13 cellular contexts compared by ENCODE assay signal in the genomic region with DNA sequence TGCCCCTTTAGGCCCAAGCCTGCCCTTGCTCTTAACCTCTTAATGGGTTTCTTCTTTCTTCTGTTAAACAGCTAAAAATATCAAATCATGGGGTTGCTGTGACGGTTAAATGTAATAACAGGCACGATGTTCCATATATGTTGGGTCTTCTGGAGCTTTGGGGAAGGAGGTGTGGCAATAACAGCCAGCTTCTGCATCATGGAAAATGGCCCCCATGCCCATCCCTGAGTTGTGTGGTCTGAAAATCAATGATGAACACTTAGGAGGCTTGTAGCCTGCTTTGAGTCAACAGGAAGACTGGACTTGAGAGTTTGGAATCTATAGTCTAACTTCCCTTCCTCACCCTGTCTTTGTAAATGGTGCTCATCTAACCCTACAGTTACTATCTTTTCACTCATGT. TPM values are rescaled to one million over a fixed set of nuclear protein-coding genes. Genes with fewer than 3 reads are reported as not detected.
DNase-seq lines count a peak whose midpoint lies in the region; ATAC-seq and TF ChIP-seq lines count a peak whose summit lies in the region.
"Had no signal": no experiment of that assay in that cellular context is flagged by ENCODE, and none has a peak within 500 bp of the region (broad histone marks: within the 10 kb centered on the region; RNA-seq: fewer than 3 reads in every experiment).

No MANE protein-coding gene starts in this region.

- peak overlapping the region; percentile 63 for H3K27ac Mint-ChIP-seq in stimulated activated naive CD8-positive, alpha-beta T cell treated with anti-CD3 and anti-CD28 coated beads, Interleukin-15, Interleukin-2, amounts not matched to agents 100 ng/mL and 50 ng/mL, for 24 hours
- H3K27ac Mint-ChIP-seq in naive thymus-derived CD8-positive, alpha-beta T cell = peak overlapping the region in 5 of 10 donors; percentile 33 to 83 (median 67)

- H3K36me3 Mint-ChIP-seq in stimulated activated naive CD8-positive, alpha-beta T cell treated with anti-CD3 and anti-CD28 coated beads, Interleukin-15, Interleukin-2, amounts not matched to agents 100 ng/mL and 50 ng/mL, for 24 hours (ENCODE audit: low read depth) = peaks cover 23% of the 10 kb centered on the region
- H3K36me3 Mint-ChIP-seq in naive thymus-derived CD8-positive, alpha-beta T cell = no peaks in the 10 kb centered on the region

- H3K27me3 ChIP-seq in RWPE2 (ENCODE audit: insufficient read depth, poor library complexity, severe bottlenecking) = no peaks in the 10 kb centered on the region
- no peaks in the 10 kb centered on the region for H3K27me3 ChIP-seq in fibroblast of lung (ENCODE audit: control insufficient read depth, insufficient read depth, low read length)
- H3K27me3 ChIP-seq in upper lobe of left lung = no peaks in the 10 kb centered on the region
- H3K27me3 ChIP-seq: gastroesophageal sphincter, neutrophil had no signal

- H3K4me1 ChIP-seq in RWPE2 (ENCODE audit: insufficient read depth, poor library complexity, severe bottlenecking) (peaks cover 86% of the 10 kb centered on the region), fibroblast of lung (ENCODE audit: control insufficient read depth, extremely low read depth, insufficient read depth, low read length) (peaks cover 65% of the 10 kb centered on the region), upper lobe of left lung (peaks cover 34 to 58% (median 43%) of the 10 kb centered on the region in 4 donors)

- no peak overlapping the region for H2AFZ ChIP-seq in fibroblast of lung (ENCODE audit: low read length)

- H3K4me1 Mint-ChIP-seq in stimulated activated naive CD8-positive, alpha-beta T cell treated with anti-CD3 and anti-CD28 coated beads, Interleukin-15, Interleukin-2, amounts not matched to agents 100 ng/mL and 50 ng/mL, for 24 hours (ENCODE audit: low read depth) = peaks cover 94% of the 10 kb centered on the region
- peaks cover 11 to 98% (median 38%) of the 10 kb centered on the region in 4 donors for H3K4me1 Mint-ChIP-seq in naive thymus-derived CD8-positive, alpha-beta T cell

- H3K4me3 ChIP-seq in RWPE2 (ENCODE audit: severe bottlenecking) = no peak overlapping the region
- H3K4me3 ChIP-seq in fibroblast of lung (replicated peaks in 1 of 4; ENCODE audit: control extremely low read depth in 1 of 4, insufficient read depth in 1 of 4, low read depth in 3 of 4, low read length in 4 of 4) = no peak overlapping the region
- no peak overlapping the region for H3K4me3 ChIP-seq in upper lobe of left lung
- no peak overlapping the region for H3K4me3 ChIP-seq in foreskin fibroblast (ENCODE audit: low read depth in 1 of 2, low read length in 2 of 2)
- H3K4me3 ChIP-seq: gastroesophageal sphincter had no signal

- peak overlapping the region; percentile 10 for H3K4me3 Mint-ChIP-seq in stimulated activated naive CD8-positive, alpha-beta T cell treated with anti-CD3 and anti-CD28 coated beads, Interleukin-15, Interleukin-2, amounts not matched to agents 100 ng/mL and 50 ng/mL, for 24 hours
- peak overlapping the region in 2 of 10 donors; percentile 21 to 41 for H3K4me3 Mint-ChIP-seq in naive thymus-derived CD8-positive, alpha-beta T cell

- WGBS in upper lobe of left lung, 2 donors = 69 to 76% methylated on average over 2 of the region's 2 CpGs

- peak overlapping the region; percentile 49 for H3K27ac ChIP-seq in RWPE2 (ENCODE audit: poor library complexity, severe bottlenecking)
- peak overlapping the region; percentile 75 for H3K27ac ChIP-seq in fibroblast of lung (ENCODE audit: insufficient read depth, low read length)
- peak overlapping the region in 2 of 4 donors; percentile 17 to 27 for H3K27ac ChIP-seq in upper lobe of left lung
- H3K27ac ChIP-seq: VCaP had no signal

- no peak overlapping the region for H3K4me2 ChIP-seq in fibroblast of lung (ENCODE audit: extremely low read depth, insufficient read depth, low read length)

- H3K79me2 ChIP-seq in fibroblast of lung (ENCODE audit: control insufficient read depth, insufficient read depth, low read length) = peaks cover 99% of the 10 kb centered on the region

- no peak for TF ChIP-seq EP300 in upper lobe of left lung (IDR thresholded peaks at IDR 0.05)

- H3K9me3 ChIP-seq in RWPE2 (ENCODE audit: severe bottlenecking) (no peaks in the 10 kb centered on the region), fibroblast of lung (ENCODE audit: control insufficient read depth, insufficient read depth, low read depth, low read length) (no peaks in the 10 kb centered on the region), upper lobe of left lung (no peaks in the 10 kb centered on the region)
- H3K9me3 ChIP-seq: gastroesophageal sphincter, neutrophil had no signal

- DNase-seq in stimulated activated naive CD8-positive, alpha-beta T cell treated with anti-CD3 and anti-CD28 coated beads, Interleukin-15, Interleukin-2, amounts not matched to agents 100 U/mL and 50 U/mL, for 24 hours = no peak
- DNase-seq in RWPE2 (ENCODE audit: low spot score) = no peak
- no peak for DNase-seq in fibroblast of lung (ENCODE audit: low read depth in 2 of 2)
- DNase-seq in upper lobe of left lung = no peak
- DNase-seq in naive thymus-derived CD8-positive, alpha-beta T cell = no peak
- DNase-seq in retina = no peak
- no peak for DNase-seq in foreskin fibroblast
- DNase-seq: dermis blood vessel endothelial cell, kidney had no signal

- TF ChIP-seq POLR2A in upper lobe of left lung (IDR thresholded peaks at IDR 0.05) = no peak

- peaks cover 62% of the 10 kb centered on the region for H3K36me3 ChIP-seq in RWPE2 (ENCODE audit: low read depth)
- peaks cover 18% of the 10 kb centered on the region for H3K36me3 ChIP-seq in fibroblast of lung (ENCODE audit: control insufficient read depth, insufficient read depth, low read length)
- H3K36me3 ChIP-seq in upper lobe of left lung = peaks cover 0 to 7% (median 0%) of the 10 kb centered on the region in 4 donors
- H3K36me3 ChIP-seq: neutrophil had no signal

- no peaks in the 10 kb centered on the region for H3K9me3 Mint-ChIP-seq in stimulated activated naive CD8-positive, alpha-beta T cell treated with anti-CD3 and anti-CD28 coated beads, Interleukin-15, Interleukin-2, amounts not matched to agents 100 ng/mL and 50 ng/mL, for 24 hours
- H3K9me3 Mint-ChIP-seq in naive thymus-derived CD8-positive, alpha-beta T cell = no peaks in the 10 kb centered on the region

- H4K20me1 ChIP-seq in fibroblast of lung (ENCODE audit: control insufficient read depth, extremely low read depth, insufficient read depth, low read length) = peaks cover 2% of the 10 kb centered on the region

- TF ChIP-seq CTCF in RWPE2 (IDR thresholded peaks at IDR 0.05; ENCODE audit: poor library complexity, severe bottlenecking) (no peak), fibroblast of lung (conservative IDR thresholded peaks at IDR 0.05 in 1 of 2, IDR thresholded peaks at IDR 0.05 in 1 of 2; ENCODE audit: low read depth in 1 of 2, low read length in 2 of 2) (no peak), upper lobe of left lung (IDR thresholded peaks at IDR 0.05) (no peak), foreskin fibroblast (IDR thresholded peaks at IDR 0.05; ENCODE audit: low read depth, low read length) (no peak)

- no peak overlapping the region for H3K9ac ChIP-seq in fibroblast of lung (ENCODE audit: insufficient read depth, low read length)

- H3K27me3 Mint-ChIP-seq in stimulated activated naive CD8-positive, alpha-beta T cell treated with anti-CD3 and anti-CD28 coated beads, Interleukin-15, Interleukin-2, amounts not matched to agents 100 ng/mL and 50 ng/mL, for 24 hours = no peaks in the 10 kb centered on the region
- no peaks in the 10 kb centered on the region for H3K27me3 Mint-ChIP-seq in naive thymus-derived CD8-positive, alpha-beta T cell

- POLR2A ChIA-PET in naive thymus-derived CD8-positive, alpha-beta T cell (lab: Charles Lee) = interaction anchor here (1.2 to 2.0 kb wide), 2 partner anchors 8 to 42 kb away, joined by 4 to 9 read pairs; no protein-coding TSS in a partner anchor

- ATAC-seq in stimulated activated naive CD8-positive, alpha-beta T cell treated with anti-CD3 and anti-CD28 coated beads, Interleukin-15, Interleukin-2, amounts not matched to agents 100 U/mL and 50 U/mL, for 24 hours = no peak
- ATAC-seq in RWPE2 (ENCODE audit: low read depth) (no peak), upper lobe of left lung (ENCODE audit: low FRiP score in 2 of 2) (no peak)
- ATAC-seq in naive thymus-derived CD8-positive, alpha-beta T cell = no peak
- ATAC-seq: gastroesophageal sphincter had no signal

RNA-seq across cellular contexts. Expression of gene SMAD3, which starts 27.3 kb away (rescaled TPM):
- 48.8 and 69.9 TPM in 2 replicates for total RNA-seq in fibroblast of lung
- 173 and 210 TPM in 2 replicates for polyA plus RNA-seq in fibroblast of lung
- 201 and 211 TPM in 2 replicates for polyA plus RNA-seq in fibroblast of lung (2012)
- 738 and 1,027 TPM in 2 replicates for polyA minus RNA-seq in fibroblast of lung (ENCODE audit: low replicate concordance)
- total RNA-seq in upper lobe of left lung = 10 to 100 TPM; 31.7 to 44.5 (median 36.3) TPM
- total RNA-seq in naive thymus-derived CD8-positive, alpha-beta T cell = 10 to 100 TPM; 53.1 to 55.4 TPM
- polyA plus RNA-seq in naive thymus-derived CD8-positive, alpha-beta T cell = 1 to 10 TPM in 2 of 3 donors, under 1 TPM in 1; 0.57 to 4.2 (median 1.7) TPM
